1 cellular context compared by ENCODE assay signal in genomic region chr10:92591550-92592140, GRCh38.
TF ChIP-seq lines count a peak whose summit lies in the region.

No MANE protein-coding gene starts in this region.

TF ChIP-seq in HepG2, 621 proteins besides CTCF, POLR2A, EP300 and RAD21 (continued from another document and continues in another):
- TF ChIP-seq ZBTB40 (IDR thresholded peaks at IDR 0.05), result no peak
- peak; percentile 75 for TF ChIP-seq ZBTB40 (CRISPR knock-in tag; IDR thresholded peaks at IDR 0.05)
- peak; percentile 89 for TF ChIP-seq RBFOX2 (IDR thresholded peaks at IDR 0.05; ENCODE audit: low read depth, low read length)
- TF ChIP-seq ZNF34 (CRISPR knock-in tag; IDR thresholded peaks at IDR 0.05; ENCODE audit: borderline replicate concordance), result no peak; the same call in 1 of the 2 replicates
- 0 out of 2 replicates have a peak, but pooled peaks have one; percentile 46 for TF ChIP-seq AHR (CRISPR knock-in tag; IDR thresholded peaks at IDR 0.05)
- TF ChIP-seq NR0B2 (CRISPR knock-in tag; IDR thresholded peaks at IDR 0.05), result no peak
- no peak for TF ChIP-seq ZNF160 (CRISPR knock-in tag; IDR thresholded peaks at IDR 0.05)
- peak; percentile 50; the same call in 1 of the 2 replicates for TF ChIP-seq ZBED4 (CRISPR knock-in tag; IDR thresholded peaks at IDR 0.05; ENCODE audit: borderline replicate concordance)
- TF ChIP-seq ZSCAN22 (CRISPR knock-in tag; IDR thresholded peaks at IDR 0.05), result no peak
- no peak for TF ChIP-seq KAT7 (CRISPR knock-in tag; IDR thresholded peaks at IDR 0.05; ENCODE audit: borderline replicate concordance)
- peak; percentile 77; the same call in 1 of the 2 replicates for TF ChIP-seq CCDC6 (CRISPR knock-in tag; IDR thresholded peaks at IDR 0.05)
- TF ChIP-seq HNRNPLL (IDR thresholded peaks at IDR 0.05; ENCODE audit: low read depth, low read length, poor library complexity, severe bottlenecking), result peak; percentile 100
- no peak for TF ChIP-seq BRF2 (CRISPR knock-in tag; IDR thresholded peaks at IDR 0.05)
- 0 out of 2 replicates have a peak, but pooled peaks have one; percentile 53 for TF ChIP-seq ZNF510 (CRISPR knock-in tag; IDR thresholded peaks at IDR 0.05; ENCODE audit: low read depth)
- TF ChIP-seq ZBTB38 (CRISPR knock-in tag; IDR thresholded peaks at IDR 0.05), result no peak; the same call in 1 of the 2 replicates
- peak; percentile 78; the same call in 1 of the 2 replicates for TF ChIP-seq ZNF556 (CRISPR knock-in tag; IDR thresholded peaks at IDR 0.05; ENCODE audit: borderline replicate concordance)
- no peak for TF ChIP-seq ZBTB3 (CRISPR knock-in tag; IDR thresholded peaks at IDR 0.05; ENCODE audit: borderline replicate concordance, low read depth)
- peak; percentile 63; the same call in 1 of the 2 replicates for TF ChIP-seq SOX5 (CRISPR knock-in tag; IDR thresholded peaks at IDR 0.05; ENCODE audit: borderline replicate concordance)
- TF ChIP-seq TFE3 (CRISPR knock-in tag; IDR thresholded peaks at IDR 0.05), result peak; percentile 63
- TF ChIP-seq CBX5 (CRISPR knock-in tag; IDR thresholded peaks at IDR 0.05; ENCODE audit: borderline replicate concordance), result peak; percentile 59; the same call in 1 of the 2 replicates
- 0 out of 2 replicates have a peak, but pooled peaks have one; percentile 21 for TF ChIP-seq ZNF761 (CRISPR knock-in tag; conservative IDR thresholded peaks at IDR 0.05)
- peak; percentile 92 for TF ChIP-seq SPEN (CRISPR knock-in tag; IDR thresholded peaks at IDR 0.05; ENCODE audit: low read depth)
- no peak for TF ChIP-seq CHCHD3 (CRISPR knock-in tag; IDR thresholded peaks at IDR 0.05)
- no peak for TF ChIP-seq FLYWCH1 (CRISPR knock-in tag; IDR thresholded peaks at IDR 0.05)
- TF ChIP-seq THYN1 (CRISPR knock-in tag; IDR thresholded peaks at IDR 0.05; ENCODE audit: borderline replicate concordance, low read depth), result no peak
- no peak for TF ChIP-seq ZFP82 (CRISPR knock-in tag; IDR thresholded peaks at IDR 0.05; ENCODE audit: borderline replicate concordance)
- TF ChIP-seq ZNF260 (CRISPR knock-in tag; IDR thresholded peaks at IDR 0.05; ENCODE audit: borderline replicate concordance, low read depth), result no peak
- no peak; the same call in 1 of the 2 replicates for TF ChIP-seq ZGPAT (CRISPR knock-in tag; IDR thresholded peaks at IDR 0.05)
- no peak for TF ChIP-seq ZNF570 (CRISPR knock-in tag; IDR thresholded peaks at IDR 0.05; ENCODE audit: borderline replicate concordance)
- no peak for TF ChIP-seq CBFB (CRISPR knock-in tag; IDR thresholded peaks at IDR 0.05)
- TF ChIP-seq TEF (CRISPR knock-in tag; IDR thresholded peaks at IDR 0.05), result no peak
- TF ChIP-seq HNRNPK (IDR thresholded peaks at IDR 0.05; ENCODE audit: low read depth, low read length, poor library complexity, severe bottlenecking), result no peak
- no peak for TF ChIP-seq ARNTL (CRISPR knock-in tag; IDR thresholded peaks at IDR 0.05)
- no peak for TF ChIP-seq IRF9 (CRISPR knock-in tag; IDR thresholded peaks at IDR 0.05; ENCODE audit: borderline replicate concordance)
- TF ChIP-seq MIXL1 (CRISPR knock-in tag; IDR thresholded peaks at IDR 0.05), result no peak; the same call in 1 of the 2 replicates
- TF ChIP-seq RAD51 (IDR thresholded peaks at IDR 0.05; ENCODE audit: borderline replicate concordance), result no peak
